In genomic region chr16:74448990-74449389, GRCh38 we compare ENCODE assay signal across 9 cellular contexts. TPM values are rescaled to one million over a fixed set of nuclear protein-coding genes. Genes with fewer than 3 reads are reported as not detected.
DNase-seq lines count a peak whose midpoint lies in the region; ATAC-seq, FAIRE-seq and TF ChIP-seq lines count a peak whose summit lies in the region.
"Had no signal": no experiment of that assay in that cellular context is flagged by ENCODE, and none has a peak within 500 bp of the region (broad histone marks: within the 10 kb centered on the region; RNA-seq: fewer than 3 reads in every experiment).

No MANE protein-coding gene starts in this region.

- FAIRE-seq in bronchial epithelial cell (lab: Jason Lieb, UNC): no peak

- peaks cover 13% of the 10 kb centered on the region; the same call in 1 of the 2 replicates for H4K20me1 ChIP-seq in IMR-90 (ENCODE audit: insufficient read depth, low read length)

- H3K27ac ChIP-seq in IMR-90 (ENCODE audit: insufficient read depth, low read length) (peak overlapping the region; percentile 55; the same call in 1 of the 2 replicates), right lobe of liver (peak overlapping the region in 2 of 3 donors; percentile 39 to 50), thyroid gland (peak overlapping the region; percentile 15 to 85 (median 64))

- no peak overlapping the region; the same call in 2 of the 3 replicates for H2BK15ac ChIP-seq in IMR-90 (ENCODE audit: low read depth, low read length)

- H3K56ac ChIP-seq in IMR-90 (ENCODE audit: extremely low read depth, insufficient read depth, low read length): no peak overlapping the region

- H3K4me3 ChIP-seq in IMR-90 (ENCODE audit: insufficient read depth, low read depth, low read length) (no peak overlapping the region), bronchial epithelial cell (ENCODE audit: low read depth, low read length) (no peak overlapping the region), right lobe of liver (no peak overlapping the region), thyroid gland (replicated peaks in 1 of 3) (no peak overlapping the region)

- dilution Hi-C loops in IMR-90 (cut with HindIII; ENCODE audit: low sequenced_read_pairs, unreplicated experiment): no loop called here

- H3K4me1 ChIP-seq in IMR-90 (ENCODE audit: control insufficient read depth, insufficient read depth, low read length) (peaks cover 10% of the 10 kb centered on the region), right lobe of liver (peaks cover 0 to 5% (median 0%) of the 10 kb centered on the region in 4 donors), thyroid gland (peaks cover 6 to 25% of the 10 kb centered on the region in 2 donors)

- in situ Hi-C loops in IMR-90 (cut with MboI; ENCODE audit: low sequenced_read_pairs): no loop called here

- H3K9me3 ChIP-seq in IMR-90 (ENCODE audit: control insufficient read depth, insufficient read depth, low read length): no peaks in the 10 kb centered on the region
- no peaks in the 10 kb centered on the region for H3K9me3 ChIP-seq in right lobe of liver
- no peaks in the 10 kb centered on the region for H3K9me3 ChIP-seq in thyroid gland

- no peak overlapping the region for H4K5ac ChIP-seq in IMR-90 (ENCODE audit: low read depth, low read length)

- peak overlapping the region in 1 of 2 experiments; percentile 59; a peak in 1 of 4 replicates for H4K8ac ChIP-seq in IMR-90 (ENCODE audit: low read depth in 2 of 2, low read length in 2 of 2)

- peak overlapping the region; percentile 58; the same call in 1 of the 2 replicates for H2AK5ac ChIP-seq in IMR-90 (ENCODE audit: low read depth, low read length)

- no peak overlapping the region for H2AK9ac ChIP-seq in IMR-90 (replicated peaks; ENCODE audit: low read depth, low read length, poor library complexity)

- peak overlapping the region; percentile 35; the same call in 1 of the 2 replicates for H4K91ac ChIP-seq in IMR-90 (ENCODE audit: insufficient read depth, low read depth, low read length)

- H2BK5ac ChIP-seq in IMR-90 (ENCODE audit: low read depth, low read length, poor library complexity, severe bottlenecking): peak overlapping the region; percentile 44

- H3K9ac ChIP-seq in IMR-90 (ENCODE audit: low read depth, low read length): no peak overlapping the region

- TF ChIP-seq RAD21 in IMR-90 (IDR thresholded peaks at IDR 0.05; ENCODE audit: low read length): no peak

- TF ChIP-seq CTCF in IMR-90 (conservative IDR thresholded peaks at IDR 0.05; ENCODE audit: low read depth, low read length) (no peak), bronchial epithelial cell (IDR thresholded peaks at IDR 0.05; ENCODE audit: insufficient read depth, low read length, severe bottlenecking) (no peak), right lobe of liver (IDR thresholded peaks at IDR 0.05) (no peak), thyroid gland (IDR thresholded peaks at IDR 0.05) (no peak)

- BruUV-seq in IMR-90 (replicated peaks; lab: Mats Ljungman, UMichigan): no TSS peak

- DNase-seq in IMR-90 (peak; percentile 95), bronchial epithelial cell (ENCODE audit: low read depth) (peak; percentile 87), right lobe of liver (peak in 2 of 3 donors; percentile 42 to 61), thyroid gland (peak; percentile 12 to 33), NCI-H345 (lab: John Stamatoyannopoulos, UW) (no peak), germinal center (ENCODE audit: low spot score) (no peak)
- DNase-seq: amniotic stem cell had no signal

- peak overlapping the region; percentile 37; the same call in 1 of the 2 replicates for H3K23ac ChIP-seq in IMR-90 (ENCODE audit: low read depth, low read length)

- H3K18ac ChIP-seq in IMR-90 (ENCODE audit: low read depth, low read length): no peak overlapping the region

- WGBS in IMR-90 (ENCODE audit: extremely low coverage in 2 of 2, insufficient read length in 1 of 2), 2 experiments: 95% methylated on average over 4 of the region's 8 CpGs; no CpG with 5 or more reads in 1 of the 2 experiments
- 74% methylated on average over 7 of the region's 8 CpGs for WGBS in right lobe of liver (ENCODE audit: insufficient coverage, low coverage, low lambda C conversion rate, missing lambda C conversion rate)
- 73 to 75% methylated on average over 8 of the region's 8 CpGs for WGBS in thyroid gland, 2 donors

- intact Hi-C loops in IMR-90 (cut with micrococcal nuclease): no loop called here
- intact Hi-C loops in right lobe of liver (cut with DNase I): no loop called here
- intact Hi-C loops in thyroid gland (cut with DNase I): no loop called here

- peak overlapping the region; percentile 55; the same call in 1 of the 2 replicates for H2BK120ac ChIP-seq in IMR-90 (ENCODE audit: low read depth, low read length)

- H2AFZ ChIP-seq in IMR-90 (replicated peaks; ENCODE audit: low read length, poor library complexity): peak overlapping the region; percentile 40

- TF ChIP-seq POLR2A in IMR-90 (IDR thresholded peaks at IDR 0.05; ENCODE audit: low read depth, low read length) (no peak), right lobe of liver (IDR thresholded peaks at IDR 0.05) (no peak), thyroid gland (IDR thresholded peaks at IDR 0.05) (no peak)

- H3K36me3 ChIP-seq in IMR-90 (ENCODE audit: control insufficient read depth, insufficient read depth, low read length) (peaks cover 25% of the 10 kb centered on the region), bronchial epithelial cell (ENCODE audit: control insufficient read depth, insufficient read depth, low read length) (peaks cover 20% of the 10 kb centered on the region), right lobe of liver (peaks cover 0 to 38% (median 14%) of the 10 kb centered on the region in 4 donors), thyroid gland (peaks cover 17 to 24% of the 10 kb centered on the region in 2 donors)

- H3K27me3 ChIP-seq in IMR-90 (ENCODE audit: control insufficient read depth, insufficient read depth, low read length) (no peaks in the 10 kb centered on the region), bronchial epithelial cell (ENCODE audit: control insufficient read depth, insufficient read depth, low read length) (no peaks in the 10 kb centered on the region), right lobe of liver (no peaks in the 10 kb centered on the region), thyroid gland (no peaks in the 10 kb centered on the region)

- peaks cover 7 to 48% of the 10 kb centered on the region in 2 experiments; a peak in 3 of 4 replicates for H3K79me1 ChIP-seq in IMR-90 (ENCODE audit: low read depth in 1 of 2, low read length in 2 of 2)

- POLR2A ChIA-PET in IMR-90 (lab: Charles Lee; ENCODE audit: unreplicated experiment): no interaction called here

- H3K4ac ChIP-seq in IMR-90 (ENCODE audit: low read depth, low read length): peak overlapping the region; percentile 70; the same call in 1 of the 2 replicates

- H3K9me1 ChIP-seq in IMR-90 (ENCODE audit: insufficient read depth, low read length): peaks cover 24% of the 10 kb centered on the region

- 0 out of 2 replicates have a peak overlapping the region, but pooled peaks have one; percentile 11 for H3K4me2 ChIP-seq in IMR-90 (ENCODE audit: low read depth, low read length)

- peak overlapping the region; percentile 41; the same call in 1 of the 2 replicates for H3K14ac ChIP-seq in IMR-90 (replicated peaks; ENCODE audit: low read depth, low read length)

- no peak overlapping the region; the same call in 1 of the 2 replicates for H2BK20ac ChIP-seq in IMR-90 (ENCODE audit: low read depth, low read length)

- ATAC-seq in IMR-90 (ENCODE audit: low read depth) (peak; percentile 98), right lobe of liver (peak; percentile 79 to 93 (median 89)), GM18498 (IDR thresholded peaks at IDR 0.05; ENCODE audit: unreplicated experiment) (no peak), GM19023 (IDR thresholded peaks at IDR 0.05; ENCODE audit: unreplicated experiment) (no peak)

- CTCF ChIA-PET in IMR-90 (lab: Yijun Ruan, JAX): interaction anchor here (1.6 kb wide), 1 partner anchor 9 kb away, joined by 5 read pairs; no protein-coding TSS in a partner anchor

TF ChIP-seq in IMR-90, 13 proteins besides CTCF, POLR2A, EP300 and RAD21:
- TF ChIP-seq SMC3 (IDR thresholded peaks at IDR 0.05; ENCODE audit: low read depth, low read length): no peak
- 0 out of 2 replicates have a peak, but pooled peaks have one; percentile 7 for TF ChIP-seq BHLHE40 (IDR thresholded peaks at IDR 0.05; ENCODE audit: low read depth, low read length)
- TF ChIP-seq MAZ (IDR thresholded peaks at IDR 0.05; ENCODE audit: borderline replicate concordance, low read depth, low read length): peak; percentile 69; the same call in 1 of the 2 replicates
- peak; percentile 81 for TF ChIP-seq FOS (IDR thresholded peaks at IDR 0.05; ENCODE audit: low read depth, low read length)

RNA-seq across cellular contexts. Expression of gene CLEC18B, which starts 27.7 kb away (rescaled TPM):
- not detected in 2 replicates for total RNA-seq in IMR-90 (2012; rRNA removed)
- polyA plus RNA-seq in IMR-90 (2012; rRNA removed): 0.13 and 0.17 TPM in 2 replicates
- polyA plus RNA-seq in IMR-90 (2012; cell fraction: cytosol; rRNA removed): 0.02 and 0.03 TPM in 2 replicates
- polyA plus RNA-seq in IMR-90 (2012; cell fraction: nucleus; rRNA removed; ENCODE audit: low replicate concordance): 1.3 and 2.0 TPM in 2 replicates
- 0.79 and 1.4 TPM in 2 replicates for total RNA-seq in bronchial epithelial cell
- total RNA-seq in right lobe of liver: under 1 TPM in 3 of 6 experiments, not detected in 3; 0.64 to 0.75 (median 0.71) TPM
- under 1 TPM in 1 of 4 donors, not detected in 3; 0.67 TPM for total RNA-seq in thyroid gland

Comparison
In these comparisons a context has a peak if more than half of its experiments do, and no peak if none do; other contexts are left out.
1. ATAC-seq: peak in IMR-90 (single experiment) and right lobe of liver (4 of 4); none in GM18498 (single experiment) and GM19023 (single experiment).
2. DNase-seq: peak in IMR-90 (single experiment), bronchial epithelial cell (single experiment), right lobe of liver (2 of 3) and thyroid gland (2 of 2); none in NCI-H345 (single experiment) and germinal center (single experiment).
3. Peak in every context shown above with its lines, with median percentiles within 50 percentile points of each other: H3K27ac ChIP-seq.